Comparison of ENCODE assay signal across 10 cellular contexts in the genomic region with DNA sequence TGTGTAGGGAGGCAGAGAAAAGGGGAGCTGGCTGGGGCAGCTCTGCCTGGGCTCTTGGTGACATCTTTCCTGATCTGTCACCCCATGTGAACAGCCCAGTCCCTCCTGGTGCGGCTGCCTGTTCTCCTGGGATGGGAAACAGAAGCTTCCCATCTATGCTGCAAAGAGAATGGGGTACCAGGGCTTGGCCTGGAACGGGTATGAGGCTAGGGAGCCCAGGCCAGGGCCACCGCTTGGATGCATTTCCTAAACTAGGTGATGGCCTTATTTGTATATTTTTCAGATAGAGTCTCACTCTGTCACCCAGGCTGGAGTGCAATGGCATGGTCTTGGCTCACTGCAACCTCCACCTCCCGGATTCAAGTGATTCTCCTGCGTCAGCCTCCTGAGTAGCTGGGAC. TPM values are rescaled to one million over a fixed set of nuclear protein-coding genes. Genes with fewer than 3 reads are reported as not detected.
"Had no signal": no experiment of that assay in that cellular context is flagged by ENCODE, and none has a peak within 500 bp of the region (broad histone marks: within the 10 kb centered on the region; RNA-seq: fewer than 3 reads in every experiment).

No MANE protein-coding gene starts in this region.

- DNase-seq: H7, HFFc6 had no signal

- H3K4me3 ChIP-seq: GM23338, HAP-1 had no signal

- H3K4me1 ChIP-seq: HAP-1 had no signal

- H2AFZ ChIP-seq: GM23338 had no signal

- H3K4me3 Mint-ChIP-seq: GM23338, HFFc6, IgD-negative memory B cell had no signal

- H3K4me1 Mint-ChIP-seq: IgD-negative memory B cell had no signal

- ATAC-seq: GM23338, HCT116, HepG2 had no signal

- H3K4me2 ChIP-seq: GM23338 had no signal

- H3K9me3 ChIP-seq: HAP-1 had no signal

- H3K27ac Mint-ChIP-seq: GM23338, HFFc6, IgD-negative memory B cell had no signal

- H3K27ac ChIP-seq: HL-60 had no signal

- H3K36me3 ChIP-seq: HAP-1 had no signal

- H3K9me3 Mint-ChIP-seq: GM23338, HFFc6, IgD-negative memory B cell had no signal

RNA-seq across cellular contexts. Expression of a gene that starts 48.6 kb away (rescaled TPM):
- total RNA-seq: H4, HepG2, HFFc6, HT1080 had no signal
- polyA plus RNA-seq: HepG2, IgD-negative memory B cell had no signal
